ENCODE assay signal across 10 cellular contexts in the genomic region with DNA sequence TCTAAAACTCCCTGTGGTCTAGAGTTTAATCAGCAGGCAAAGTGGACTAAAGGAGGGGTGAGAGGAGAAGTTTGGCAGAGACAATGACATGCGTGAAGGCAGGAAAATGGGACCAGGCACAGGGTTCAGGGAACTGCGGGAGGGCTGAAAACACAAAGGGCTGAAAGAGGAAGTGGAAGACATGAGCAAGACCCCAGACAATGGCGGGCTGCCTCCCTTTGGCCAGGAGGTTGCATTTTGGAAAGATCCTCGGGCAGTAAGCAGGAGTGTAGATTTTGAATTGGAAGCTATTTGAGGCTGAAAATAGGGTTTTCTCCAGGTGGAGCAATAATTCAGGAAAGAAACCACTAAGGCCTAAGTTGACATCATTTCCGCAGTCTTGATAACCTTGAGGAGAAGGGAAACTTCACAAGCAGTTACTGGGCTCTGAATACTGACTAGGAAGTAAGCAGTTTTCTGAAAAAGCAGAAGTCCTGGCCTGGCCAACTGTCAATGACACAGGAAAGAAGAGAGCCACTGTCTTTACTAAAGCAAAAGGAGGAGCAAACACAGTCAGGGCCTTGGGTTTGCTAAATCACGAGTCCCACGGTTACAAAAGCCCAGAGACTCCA. TPM values are rescaled to one million over a fixed set of nuclear protein-coding genes. Genes with fewer than 3 reads are reported as not detected.
DNase-seq lines count a peak whose midpoint lies in the region; ATAC-seq and TF ChIP-seq lines count a peak whose summit lies in the region.
"Had no signal": no experiment of that assay in that cellular context is flagged by ENCODE, and none has a peak within 500 bp of the region (broad histone marks: within the 10 kb centered on the region; RNA-seq: fewer than 3 reads in every experiment).

No MANE protein-coding gene starts in this region.

- H3K36me3 ChIP-seq in lower lobe of right lung: no peaks in the 10 kb centered on the region

- DNase-seq in GDM1 (lab: John Stamatoyannopoulos, UW): peak; percentile 84
- DNase-seq in SKM-1 treated with dmso at 0.1 percent for 144 hours (lab: John Stamatoyannopoulos, UW; ENCODE audit: unreplicated experiment): peak; percentile 97
- no peak for DNase-seq in lower lobe of right lung
- no peak for DNase-seq in NCI-H446 (lab: John Stamatoyannopoulos, UW)
- no peak for DNase-seq in WTC11 (ENCODE audit: low spot score)
- DNase-seq: NCI-H1930 had no signal

- POLR2A ChIA-PET in WTC11 (lab: Charles Lee): no interaction called here

- H3K4me3 Mint-ChIP-seq in WTC11: no peak overlapping the region

- H3K27me3 Mint-ChIP-seq in WTC11 (ENCODE audit: low read depth): peaks cover 3% of the 10 kb centered on the region; the same call in 1 of the 2 replicates

- peak overlapping the region; percentile 64 for H3K27ac ChIP-seq in lower lobe of right lung

- H3K36me3 Mint-ChIP-seq in WTC11: no peaks in the 10 kb centered on the region

- no peaks in the 10 kb centered on the region for H3K27me3 ChIP-seq in lower lobe of right lung (ENCODE audit: low read depth)

- TF ChIP-seq CTCF in lower lobe of right lung (IDR thresholded peaks at IDR 0.05) (no peak), WTC11 (IDR thresholded peaks at IDR 0.05) (no peak)

- H3K9me3 Mint-ChIP-seq in WTC11: no peaks in the 10 kb centered on the region

- no peak overlapping the region for H3K4me3 ChIP-seq in lower lobe of right lung

- CTCF ChIA-PET in WTC11 (lab: Charles Lee): no interaction called here

- H3K4me1 Mint-ChIP-seq in WTC11: peaks cover 21% of the 10 kb centered on the region

- H3K27ac Mint-ChIP-seq in WTC11: no peak overlapping the region

- H3K9me3 ChIP-seq in lower lobe of right lung: no peaks in the 10 kb centered on the region

- ATAC-seq in GM21737 (IDR thresholded peaks at IDR 0.05; ENCODE audit: unreplicated experiment) (peak; percentile 20), lower lobe of right lung (peak; percentile 81 to 88), GM19324 (IDR thresholded peaks at IDR 0.05; ENCODE audit: low FRiP score, unreplicated experiment) (no peak), WTC11 (no peak), GM18520 (IDR thresholded peaks at IDR 0.05; ENCODE audit: unreplicated experiment) (no peak)

- H3K4me1 ChIP-seq in lower lobe of right lung: peaks cover 49% of the 10 kb centered on the region

- intact Hi-C loops in lower lobe of right lung (cut with DNase I): no loop called here

TF ChIP-seq in WTC11, 78 proteins besides CTCF, POLR2A, EP300 and RAD21:
- TF ChIP-seq, protein P1, sequence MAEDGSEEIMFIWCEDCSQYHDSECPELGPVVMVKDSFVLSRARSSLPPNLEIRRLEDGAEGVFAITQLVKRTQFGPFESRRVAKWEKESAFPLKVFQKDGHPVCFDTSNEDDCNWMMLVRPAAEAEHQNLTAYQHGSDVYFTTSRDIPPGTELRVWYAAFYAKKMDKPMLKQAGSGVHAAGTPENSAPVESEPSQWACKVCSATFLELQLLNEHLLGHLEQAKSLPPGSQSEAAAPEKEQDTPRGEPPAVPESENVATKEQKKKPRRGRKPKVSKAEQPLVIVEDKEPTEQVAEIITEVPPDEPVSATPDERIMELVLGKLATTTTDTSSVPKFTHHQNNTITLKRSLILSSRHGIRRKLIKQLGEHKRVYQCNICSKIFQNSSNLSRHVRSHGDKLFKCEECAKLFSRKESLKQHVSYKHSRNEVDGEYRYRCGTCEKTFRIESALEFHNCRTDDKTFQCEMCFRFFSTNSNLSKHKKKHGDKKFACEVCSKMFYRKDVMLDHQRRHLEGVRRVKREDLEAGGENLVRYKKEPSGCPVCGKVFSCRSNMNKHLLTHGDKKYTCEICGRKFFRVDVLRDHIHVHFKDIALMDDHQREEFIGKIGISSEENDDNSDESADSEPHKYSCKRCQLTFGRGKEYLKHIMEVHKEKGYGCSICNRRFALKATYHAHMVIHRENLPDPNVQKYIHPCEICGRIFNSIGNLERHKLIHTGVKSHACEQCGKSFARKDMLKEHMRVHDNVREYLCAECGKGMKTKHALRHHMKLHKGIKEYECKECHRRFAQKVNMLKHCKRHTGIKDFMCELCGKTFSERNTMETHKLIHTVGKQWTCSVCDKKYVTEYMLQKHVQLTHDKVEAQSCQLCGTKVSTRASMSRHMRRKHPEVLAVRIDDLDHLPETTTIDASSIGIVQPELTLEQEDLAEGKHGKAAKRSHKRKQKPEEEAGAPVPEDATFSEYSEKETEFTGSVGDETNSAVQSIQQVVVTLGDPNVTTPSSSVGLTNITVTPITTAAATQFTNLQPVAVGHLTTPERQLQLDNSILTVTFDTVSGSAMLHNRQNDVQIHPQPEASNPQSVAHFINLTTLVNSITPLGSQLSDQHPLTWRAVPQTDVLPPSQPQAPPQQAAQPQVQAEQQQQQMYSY (CRISPR knock-in tag; IDR thresholded peaks at IDR 0.05): no peak
- no peak for TF ChIP-seq MXD4 (CRISPR knock-in tag; IDR thresholded peaks at IDR 0.05; ENCODE audit: borderline replicate concordance)
- no peak for TF ChIP-seq ATF1 (CRISPR knock-in tag; IDR thresholded peaks at IDR 0.05)
- TF ChIP-seq RORB (CRISPR knock-in tag; IDR thresholded peaks at IDR 0.05): no peak

RNA-seq across cellular contexts. Expression of a gene that starts 3.4 kb away (rescaled TPM):
- total RNA-seq in lower lobe of right lung: 20.2 TPM
- total RNA-seq in WTC11 (2021): 0.16 to 0.21 TPM in 2 of 3 replicates, not detected in the other
- total RNA-seq: lung microvascular endothelial cell had no signal

Comparison
In these comparisons a context has a peak if more than half of its experiments do, and no peak if none do; other contexts are left out.
1. DNase-seq: peak in GDM1 (single experiment) and SKM-1 treated with dmso at 0.1 percent for 144 hours (single experiment); none in lower lobe of right lung (single experiment), NCI-H446 (0 of 2) and WTC11 (single experiment).
2. ATAC-seq: peak in GM21737 (single experiment) and lower lobe of right lung (2 of 2); none in GM19324 (single experiment), WTC11 (single experiment) and GM18520 (single experiment).
3. RNA of a gene that starts 3.4 kb away (total RNA-seq): 20.2 TPM in lower lobe of right lung (single experiment); 0.16 to 0.21 TPM in WTC11; every median in the first group is over 10 times any median in the second.